In genomic region chr1:24267003-24267402, GRCh38 we compare ENCODE assay signal across 16 cellular contexts. TPM values are rescaled to one million over a fixed set of nuclear protein-coding genes. Genes with fewer than 3 reads are reported as not detected.
"Had no signal": no experiment of that assay in that cellular context is flagged by ENCODE, and none has a peak within 500 bp of the region (broad histone marks: within the 10 kb centered on the region; RNA-seq: fewer than 3 reads in every experiment).

No MANE protein-coding gene starts in this region.

- H3K36me3 ChIP-seq: gastroesophageal sphincter, left ventricle myocardium inferior, neutrophil, transverse colon had no signal

- H3K4me3 ChIP-seq: gastroesophageal sphincter, left ventricle myocardium inferior, transverse colon had no signal

- FAIRE-seq: keratinocyte, small intestine had no signal

- DNase-seq: activated effector memory CD4-positive, alpha-beta T cell treated with Interleukin-2 at 50 U/mL for 16 hours; amniotic stem cell; effector memory CD8-positive, alpha-beta T cell; left ventricle myocardium inferior; posterior cingulate gyrus; small intestine; transverse colon had no signal

- H3K9me3 Mint-ChIP-seq: central memory CD8-positive, alpha-beta T cell; effector memory CD8-positive, alpha-beta T cell; stimulated activated effector memory CD8-positive, alpha-beta T cell treated with anti-CD3 and anti-CD28 coated beads, Interleukin-12 subunit alpha, Interleukin-12 subunit beta, amount 100 ng/mL, for 72 hours had no signal

- H3K27ac ChIP-seq: gastroesophageal sphincter, left ventricle myocardium inferior, neutrophil, transverse colon had no signal

- H3K9me3 ChIP-seq: neutrophil, transverse colon had no signal

- H3K36me3 Mint-ChIP-seq: brain; memory B cell; stimulated activated effector memory CD8-positive, alpha-beta T cell treated with anti-CD3 and anti-CD28 coated beads, Interleukin-12 subunit alpha, Interleukin-12 subunit beta, amount 100 ng/mL, for 72 hours had no signal

- ATAC-seq: activated naive CD4-positive, alpha-beta T cell treated with anti-CD3 and anti-CD28 coated beads, Interleukin-2, amount 50 U/mL, for 72 hours; effector memory CD8-positive, alpha-beta T cell; gastroesophageal sphincter; stimulated activated effector memory CD8-positive, alpha-beta T cell treated with anti-CD3 and anti-CD28 coated beads, Interleukin-12 subunit alpha, Interleukin-12 subunit beta, amount 100 ng/mL, for 72 hours had no signal

- H3K4me3 Mint-ChIP-seq: brain; central memory CD8-positive, alpha-beta T cell; effector memory CD8-positive, alpha-beta T cell; memory B cell; stimulated activated effector memory CD8-positive, alpha-beta T cell treated with anti-CD3 and anti-CD28 coated beads, Interleukin-12 subunit alpha, Interleukin-12 subunit beta, amount 100 ng/mL, for 72 hours; T-helper 1 cell treated with Interleukin-12 subunit alpha and Interleukin-12 subunit beta and Interleukin-4 antibody, amounts not matched to agents 30 μg/mL and 1 μg/mL, for 36 hours had no signal

- H3K4me1 Mint-ChIP-seq: brain; central memory CD8-positive, alpha-beta T cell; stimulated activated effector memory CD8-positive, alpha-beta T cell treated with anti-CD3 and anti-CD28 coated beads, Interleukin-12 subunit alpha, Interleukin-12 subunit beta, amount 100 ng/mL, for 72 hours had no signal

- H3K4me1 ChIP-seq: gastroesophageal sphincter, left ventricle myocardium inferior had no signal

- H3K27ac Mint-ChIP-seq: activated naive CD4-positive, alpha-beta T cell treated with anti-CD3 and anti-CD28 coated beads, Interleukin-2, amount 50 U/mL, for 72 hours; brain; effector memory CD8-positive, alpha-beta T cell; memory B cell; stimulated activated effector memory CD8-positive, alpha-beta T cell treated with anti-CD3 and anti-CD28 coated beads, Interleukin-12 subunit alpha, Interleukin-12 subunit beta, amount 100 ng/mL, for 72 hours; T-helper 1 cell treated with Interleukin-12 subunit alpha and Interleukin-12 subunit beta and Interleukin-4 antibody, amounts not matched to agents 30 μg/mL and 1 μg/mL, for 36 hours had no signal

RNA-seq across cellular contexts. Expression of gene GRHL3, which starts 52.2 kb away (rescaled TPM):
- total RNA-seq: activated naive CD4-positive, alpha-beta T cell treated with anti-CD3 and anti-CD28 coated beads, Interleukin-2, amount 50 U/mL, for 72 hours; left ventricle myocardium inferior; transverse colon had no signal
